8 cellular contexts compared by ENCODE assay signal in genomic region chr10:11684717-11685645, GRCh38.
DNase-seq lines count a peak whose midpoint lies in the region; ATAC-seq lines count a peak whose summit lies in the region.

No MANE protein-coding gene starts in this region.

- ATAC-seq in GM21576 (IDR thresholded peaks at IDR 0.05; ENCODE audit: unreplicated experiment) = peak; percentile 68

- DNase-seq in EH (ENCODE audit: low read depth) = peak; percentile 92
- DNase-seq in KG1 (lab: John Stamatoyannopoulos, UW) = peak; percentile 83
- DNase-seq in activated CD4-positive, alpha-beta T cell treated with anti-CD3 and anti-CD28 coated beads, Interleukin-2, amount 50 U/mL, for 1 hour = peak; percentile 50
- peak; percentile 43 for DNase-seq in effector CD8-positive, alpha-beta T cell (lab: John Stamatoyannopoulos, UW)
- peak; percentile 72 for DNase-seq in middle frontal gyrus (ENCODE audit: extremely low spot score, low spot score)
- peak; percentile 9 to 26 for DNase-seq in stimulated activated CD8-positive, alpha-beta memory T cell treated with anti-CD3 and anti-CD28 coated beads, Interleukin-4, amount 100 ng/mL, for 4 hours (ENCODE audit: low read depth in 2 of 2, low spot score in 1 of 2)
- no peak for DNase-seq in NCI-H2081 treated with DMSO at 0.1 percent for 48 hours (lab: John Stamatoyannopoulos, UW)
